In genomic region chr11:34480339-34480738, GRCh38 we compare ENCODE assay signal across 19 cellular contexts. TPM values are rescaled to one million over a fixed set of nuclear protein-coding genes. Genes with fewer than 3 reads are reported as not detected.
DNase-seq lines count a peak whose midpoint lies in the region; ATAC-seq and TF ChIP-seq lines count a peak whose summit lies in the region.
"Had no signal": no experiment of that assay in that cellular context is flagged by ENCODE, and none has a peak within 500 bp of the region (broad histone marks: within the 10 kb centered on the region; RNA-seq: fewer than 3 reads in every experiment).

No MANE protein-coding gene starts in this region.

- H3K4me1 ChIP-seq in IMR-90 (ENCODE audit: control insufficient read depth, insufficient read depth, low read length) (peaks cover 3% of the 10 kb centered on the region; the same call in 1 of the 2 replicates), RWPE2 (ENCODE audit: insufficient read depth, poor library complexity, severe bottlenecking) (peaks cover 6% of the 10 kb centered on the region)
- H3K4me1 ChIP-seq: adrenal gland, upper lobe of right lung had no signal

- no TSS peak for BruUV-seq in IMR-90 (replicated peaks; lab: Mats Ljungman, UMichigan)

- H2BK120ac ChIP-seq in IMR-90 (ENCODE audit: low read depth, low read length), result no peak overlapping the region

- H3K14ac ChIP-seq in IMR-90 (replicated peaks; ENCODE audit: low read depth, low read length), result no peak overlapping the region

- H2BK20ac ChIP-seq in IMR-90 (ENCODE audit: low read depth, low read length), result no peak overlapping the region

- H2BK5ac ChIP-seq in IMR-90 (ENCODE audit: low read depth, low read length, poor library complexity, severe bottlenecking), result no peak overlapping the region

- TF ChIP-seq RAD21 in IMR-90 (IDR thresholded peaks at IDR 0.05; ENCODE audit: low read length), result no peak

- no peak for TF ChIP-seq CTCF in IMR-90 (conservative IDR thresholded peaks at IDR 0.05; ENCODE audit: low read depth, low read length)
- no peak for TF ChIP-seq CTCF in RWPE2 (IDR thresholded peaks at IDR 0.05; ENCODE audit: poor library complexity, severe bottlenecking)
- TF ChIP-seq CTCF in fibroblast of pulmonary artery (IDR thresholded peaks at IDR 0.05; ENCODE audit: low read length, missing control alignments), result no peak
- TF ChIP-seq CTCF in glutamatergic neuron (IDR thresholded peaks at IDR 0.05; ENCODE audit: partially characterized antibody, unreplicated experiment), result no peak

- no peak for TF ChIP-seq POLR2A in IMR-90 (IDR thresholded peaks at IDR 0.05; ENCODE audit: low read depth, low read length)

- in situ Hi-C loops in IMR-90 (cut with MboI; ENCODE audit: low sequenced_read_pairs), result no loop called here

- H3K36me3 ChIP-seq in IMR-90 (ENCODE audit: control insufficient read depth, insufficient read depth, low read length) (no peaks in the 10 kb centered on the region), RWPE2 (ENCODE audit: low read depth) (no peaks in the 10 kb centered on the region)
- H3K36me3 ChIP-seq: adrenal gland, upper lobe of right lung had no signal

- H3K56ac ChIP-seq in IMR-90 (ENCODE audit: extremely low read depth, insufficient read depth, low read length), result no peak overlapping the region

- H2AK5ac ChIP-seq in IMR-90 (ENCODE audit: low read depth, low read length), result no peak overlapping the region

- CTCF ChIA-PET in IMR-90 (lab: Yijun Ruan, JAX), result interaction anchor here (1.0 kb wide), 1 partner anchor 13 kb away, joined by 3 read pairs; no protein-coding TSS in a partner anchor
- CTCF ChIA-PET in activated CD4-positive, alpha-beta T cell treated with anti-CD3 and anti-CD28 coated beads for 36 hours (lab: Charles Lee), result interaction anchor here (0.7 to 0.9 kb wide), 2 partner anchors 12 to 315 kb away, joined by 3 to 7 read pairs; no protein-coding TSS in a partner anchor

- H3K4ac ChIP-seq in IMR-90 (ENCODE audit: low read depth, low read length), result no peak overlapping the region

- no peak overlapping the region for H4K91ac ChIP-seq in IMR-90 (ENCODE audit: insufficient read depth, low read depth, low read length)

- intact Hi-C loops in IMR-90 (cut with micrococcal nuclease), result no loop called here
- intact Hi-C loops in activated CD4-positive, alpha-beta T cell treated with anti-CD3 and anti-CD28 coated beads for 36 hours (cut with DNase I, micrococcal nuclease), result no loop called here

- no peak overlapping the region for H3K23ac ChIP-seq in IMR-90 (ENCODE audit: low read depth, low read length)

- H3K4me3 ChIP-seq in IMR-90 (ENCODE audit: insufficient read depth, low read depth, low read length) (no peak overlapping the region), RWPE2 (ENCODE audit: severe bottlenecking) (no peak overlapping the region), fibroblast of pulmonary artery (replicated peaks; ENCODE audit: low read depth, low read length) (no peak overlapping the region)
- H3K4me3 ChIP-seq: adrenal gland, upper lobe of right lung had no signal

- H3K79me1 ChIP-seq in IMR-90 (ENCODE audit: low read depth in 1 of 2, low read length in 2 of 2), result no peaks in the 10 kb centered on the region

- no peaks in the 10 kb centered on the region for H3K36me3 Mint-ChIP-seq in activated CD4-positive, alpha-beta T cell treated with anti-CD3 and anti-CD28 coated beads for 36 hours (ENCODE audit: low read depth)
- no peaks in the 10 kb centered on the region for H3K36me3 Mint-ChIP-seq in glutamatergic neuron (ENCODE audit: unreplicated experiment)
- H3K36me3 Mint-ChIP-seq: naive thymus-derived CD8-positive, alpha-beta T cell had no signal

- no peak overlapping the region for H4K8ac ChIP-seq in IMR-90 (ENCODE audit: low read depth in 2 of 2, low read length in 2 of 2)

- H3K4me3 Mint-ChIP-seq in activated CD4-positive, alpha-beta T cell treated with anti-CD3 and anti-CD28 coated beads for 36 hours, result no peak overlapping the region
- H3K4me3 Mint-ChIP-seq in glutamatergic neuron (ENCODE audit: unreplicated experiment), result no peak overlapping the region
- H3K4me3 Mint-ChIP-seq: activated CD4-positive, alpha-beta T cell treated with anti-CD3 and anti-CD28 coated beads, Interleukin-2, amount 10 ng/mL, durations not matched to agents 7 days and 5 days; central memory CD8-positive, alpha-beta T cell; naive thymus-derived CD8-positive, alpha-beta T cell; stimulated activated naive CD8-positive, alpha-beta T cell treated with anti-CD3 and anti-CD28 coated beads, Interleukin-15, amount 100 ng/mL, for 72 hours had no signal

- H3K4me1 Mint-ChIP-seq in activated CD4-positive, alpha-beta T cell treated with anti-CD3 and anti-CD28 coated beads for 36 hours, result no peaks in the 10 kb centered on the region
- H3K4me1 Mint-ChIP-seq in glutamatergic neuron (ENCODE audit: low read depth, unreplicated experiment), result peaks cover 2% of the 10 kb centered on the region
- H3K4me1 Mint-ChIP-seq: activated CD4-positive, alpha-beta T cell treated with anti-CD3 and anti-CD28 coated beads, Interleukin-2, amount 10 ng/mL, durations not matched to agents 7 days and 5 days; central memory CD8-positive, alpha-beta T cell; naive thymus-derived CD8-positive, alpha-beta T cell; stimulated activated naive CD8-positive, alpha-beta T cell treated with anti-CD3 and anti-CD28 coated beads, Interleukin-15, amount 100 ng/mL, for 72 hours had no signal

- dilution Hi-C loops in IMR-90 (cut with HindIII; ENCODE audit: low sequenced_read_pairs, unreplicated experiment), result no loop called here

- H3K27me3 Mint-ChIP-seq in activated CD4-positive, alpha-beta T cell treated with anti-CD3 and anti-CD28 coated beads for 36 hours, result peaks cover 2% of the 10 kb centered on the region
- no peaks in the 10 kb centered on the region for H3K27me3 Mint-ChIP-seq in glutamatergic neuron (ENCODE audit: unreplicated experiment)

- H3K27me3 ChIP-seq in IMR-90 (ENCODE audit: control insufficient read depth, insufficient read depth, low read length) (peaks cover 22% of the 10 kb centered on the region), RWPE2 (ENCODE audit: insufficient read depth, poor library complexity, severe bottlenecking) (no peaks in the 10 kb centered on the region)
- H3K27me3 ChIP-seq: adrenal gland, upper lobe of right lung had no signal

- H3K9me3 Mint-ChIP-seq in activated CD4-positive, alpha-beta T cell treated with anti-CD3 and anti-CD28 coated beads for 36 hours (ENCODE audit: low read depth), result no peaks in the 10 kb centered on the region
- no peaks in the 10 kb centered on the region for H3K9me3 Mint-ChIP-seq in glutamatergic neuron (ENCODE audit: unreplicated experiment)
- H3K9me3 Mint-ChIP-seq: activated CD4-positive, alpha-beta T cell treated with anti-CD3 and anti-CD28 coated beads, Interleukin-2, amount 10 ng/mL, durations not matched to agents 7 days and 5 days; central memory CD8-positive, alpha-beta T cell; naive thymus-derived CD8-positive, alpha-beta T cell; stimulated activated naive CD8-positive, alpha-beta T cell treated with anti-CD3 and anti-CD28 coated beads, Interleukin-15, amount 100 ng/mL, for 72 hours had no signal

- ATAC-seq in IMR-90 (ENCODE audit: low read depth) (no peak), RWPE2 (ENCODE audit: low read depth) (peak; percentile 52; the same call in 2 of the 3 replicates)
- ATAC-seq in activated CD4-positive, alpha-beta T cell treated with anti-CD3 and anti-CD28 coated beads for 36 hours, result no peak
- ATAC-seq: esophagus mucosa; naive thymus-derived CD8-positive, alpha-beta T cell; stimulated activated naive CD8-positive, alpha-beta T cell treated with anti-CD3 and anti-CD28 coated beads, Interleukin-15, amount 100 ng/mL, for 72 hours; upper lobe of right lung had no signal

- no peak overlapping the region for H3K9ac ChIP-seq in IMR-90 (ENCODE audit: low read depth, low read length)

- H4K20me1 ChIP-seq in IMR-90 (ENCODE audit: insufficient read depth, low read length), result no peaks in the 10 kb centered on the region

- H3K9me3 ChIP-seq in IMR-90 (ENCODE audit: control insufficient read depth, insufficient read depth, low read length) (no peaks in the 10 kb centered on the region), RWPE2 (ENCODE audit: severe bottlenecking) (no peaks in the 10 kb centered on the region)
- H3K9me3 ChIP-seq: adrenal gland, upper lobe of right lung had no signal

- WGBS in IMR-90 (ENCODE audit: extremely low coverage in 2 of 2, insufficient read length in 1 of 2), 2 experiments, result 40% methylated on average over 1 of the region's 3 CpGs; no CpG with 5 or more reads in 1 of the 2 experiments

- DNase-seq in IMR-90 (peak; percentile 22), RWPE2 (ENCODE audit: low spot score) (no peak), fibroblast of pulmonary artery (ENCODE audit: low read depth) (peak; percentile 4), renal cortical epithelial cell (ENCODE audit: low read depth) (peak; percentile 79), glutamatergic neuron (no peak), SIG-M5 (lab: John Stamatoyannopoulos, UW) (no peak), CD1c-positive myeloid dendritic cell (ENCODE audit: extremely low spot score) (no peak)
- DNase-seq in activated CD4-positive, alpha-beta T cell treated with anti-CD3 and anti-CD28 coated beads for 36 hours, result no peak
- DNase-seq: activated CD4-positive, alpha-beta T cell treated with anti-CD3 and anti-CD28 coated beads, Interleukin-2, amount 10 ng/mL, durations not matched to agents 7 days and 5 days; activated effector memory CD4-positive, alpha-beta T cell treated with anti-CD3 and anti-CD28 coated beads, Interleukin-2, amount 50 U/mL, for 16 hours; adrenal gland; naive thymus-derived CD8-positive, alpha-beta T cell; NCI-H510A treated with DMSO at 0.1 percent for 48 hours; Right ventricle myocardium superior; stimulated activated naive CD8-positive, alpha-beta T cell treated with anti-CD3 and anti-CD28 coated beads, Interleukin-15, amount 100 ng/mL, for 72 hours; upper lobe of right lung had no signal

- no peaks in the 10 kb centered on the region for H3K9me1 ChIP-seq in IMR-90 (ENCODE audit: insufficient read depth, low read length)

- no peak overlapping the region for H2AFZ ChIP-seq in IMR-90 (replicated peaks; ENCODE audit: low read length, poor library complexity)

- H4K5ac ChIP-seq in IMR-90 (ENCODE audit: low read depth, low read length), result no peak overlapping the region

- no peak overlapping the region for H3K18ac ChIP-seq in IMR-90 (ENCODE audit: low read depth, low read length)

- H2AK9ac ChIP-seq in IMR-90 (replicated peaks; ENCODE audit: low read depth, low read length, poor library complexity), result no peak overlapping the region

- no peak overlapping the region for H3K4me2 ChIP-seq in IMR-90 (ENCODE audit: low read depth, low read length)

- H3K27ac Mint-ChIP-seq in activated CD4-positive, alpha-beta T cell treated with anti-CD3 and anti-CD28 coated beads for 36 hours, result no peak overlapping the region
- no peak overlapping the region for H3K27ac Mint-ChIP-seq in glutamatergic neuron (ENCODE audit: unreplicated experiment)
- H3K27ac Mint-ChIP-seq: activated CD4-positive, alpha-beta T cell treated with anti-CD3 and anti-CD28 coated beads, Interleukin-2, amount 10 ng/mL, durations not matched to agents 7 days and 5 days; stimulated activated naive CD8-positive, alpha-beta T cell treated with anti-CD3 and anti-CD28 coated beads, Interleukin-15, amount 100 ng/mL, for 72 hours had no signal

- POLR2A ChIA-PET in IMR-90 (lab: Charles Lee; ENCODE audit: unreplicated experiment), result no interaction called here
- POLR2A ChIA-PET in activated CD4-positive, alpha-beta T cell treated with anti-CD3 and anti-CD28 coated beads for 36 hours (lab: Charles Lee), result interaction anchor here (0.6 kb wide), 2 partner anchors 275 to 1827 kb away, joined by 3 to 4 read pairs; no protein-coding TSS in a partner anchor

- H3K27ac ChIP-seq in IMR-90 (ENCODE audit: insufficient read depth, low read length), result no peak overlapping the region
- no peak overlapping the region for H3K27ac ChIP-seq in RWPE2 (ENCODE audit: poor library complexity, severe bottlenecking)
- H3K27ac ChIP-seq: adrenal gland, upper lobe of right lung had no signal

- H2BK15ac ChIP-seq in IMR-90 (ENCODE audit: low read depth, low read length), result no peak overlapping the region

RNA-seq across cellular contexts. Expression of gene ELF5, which starts 33.3 kb away (rescaled TPM):
- total RNA-seq in IMR-90 (2012; rRNA removed) (not detected in 2 replicates), renal cortical epithelial cell (0.35 TPM in 1 of 2 replicates, not detected in the other), glutamatergic neuron (ENCODE audit: unreplicated experiment) (not detected)
- polyA plus RNA-seq in IMR-90 (2012; rRNA removed), result not detected in 2 replicates
- not detected in 2 replicates for polyA plus RNA-seq in IMR-90 (2012; cell fraction: cytosol; rRNA removed)
- polyA plus RNA-seq in IMR-90 (2012; cell fraction: nucleus; rRNA removed; ENCODE audit: low replicate concordance), result not detected in 2 replicates
- not detected for total RNA-seq in activated CD4-positive, alpha-beta T cell treated with anti-CD3 and anti-CD28 coated beads for 36 hours
- total RNA-seq: activated CD4-positive, alpha-beta T cell treated with anti-CD3 and anti-CD28 coated beads, Interleukin-2, amount 10 ng/mL, durations not matched to agents 7 days and 5 days; adrenal gland; naive thymus-derived CD8-positive, alpha-beta T cell; Right ventricle myocardium superior; skeletal muscle tissue had no signal
- polyA plus RNA-seq: naive thymus-derived CD8-positive, alpha-beta T cell had no signal

RNA-seq across cellular contexts. Expression of gene CAT, which starts 41.6 kb away (rescaled TPM):
- total RNA-seq in IMR-90 (2012; rRNA removed) (69.7 and 80.5 TPM in 2 replicates), renal cortical epithelial cell (93.1 and 343 TPM in 2 replicates), glutamatergic neuron (ENCODE audit: unreplicated experiment) (22.9 TPM)
- 48.1 and 52.5 TPM in 2 replicates for polyA plus RNA-seq in IMR-90 (2012; rRNA removed)
- 29.7 and 32.0 TPM in 2 replicates for polyA plus RNA-seq in IMR-90 (2012; cell fraction: cytosol; rRNA removed)
- polyA plus RNA-seq in IMR-90 (2012; cell fraction: nucleus; rRNA removed; ENCODE audit: low replicate concordance), result 28.5 and 59.7 TPM in 2 replicates
- total RNA-seq in activated CD4-positive, alpha-beta T cell treated with anti-CD3 and anti-CD28 coated beads for 36 hours, result 10 to 100 TPM; 25.1 to 25.5 TPM

Comparison
In these comparisons a context has a peak if more than half of its experiments do, and no peak if none do; other contexts are left out.
1. DNase-seq: peak in IMR-90 (single experiment), fibroblast of pulmonary artery (single experiment) and renal cortical epithelial cell (single experiment); none in RWPE2 (single experiment), activated CD4-positive, alpha-beta T cell treated with anti-CD3 and anti-CD28 coated beads for 36 hours (single experiment), glutamatergic neuron (single experiment), SIG-M5 (single experiment) and CD1c-positive myeloid dendritic cell (single experiment).